8 cellular contexts compared by ENCODE assay signal in the genomic region with DNA sequence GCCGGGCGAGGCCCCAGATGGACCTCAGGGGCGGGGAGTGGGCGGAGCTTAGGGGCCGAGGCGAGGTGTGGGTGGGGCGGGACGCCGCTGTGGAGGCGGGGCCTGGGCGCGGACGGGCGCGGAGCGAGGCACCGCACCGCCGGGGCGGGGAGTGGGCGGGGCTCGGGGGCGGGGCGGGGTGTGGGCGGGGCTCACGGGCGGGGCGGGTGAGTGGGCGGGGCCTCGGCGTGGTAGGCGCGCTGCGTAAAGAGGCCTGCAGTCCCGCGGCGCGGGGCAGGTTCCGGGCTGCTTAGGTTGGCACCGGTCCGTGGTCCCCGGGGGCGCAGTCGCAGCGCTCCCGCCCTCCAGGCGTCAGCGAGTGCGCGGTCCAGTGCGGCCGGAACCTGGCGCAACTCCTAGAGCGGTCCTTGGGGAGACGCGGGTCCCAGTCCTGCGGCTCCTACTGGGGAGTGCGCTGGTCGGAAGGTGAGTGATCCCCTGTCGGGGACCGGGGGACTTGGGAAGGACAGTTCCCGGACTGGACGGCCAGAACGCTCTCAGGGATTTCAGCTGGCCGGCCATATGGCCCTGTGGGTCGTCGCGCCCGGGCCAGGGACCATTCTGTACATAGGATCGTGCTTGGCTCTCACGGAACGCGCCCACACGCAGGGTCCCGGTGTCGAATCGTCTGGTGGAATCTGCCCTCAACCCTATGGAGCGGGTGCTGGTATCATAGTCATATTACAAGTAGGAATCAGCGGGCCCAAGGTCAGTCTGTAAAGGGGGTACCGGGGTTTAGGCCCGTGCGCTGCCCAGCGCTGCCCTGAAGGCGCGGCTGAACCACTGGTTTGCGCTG. TPM values are rescaled to one million over a fixed set of nuclear protein-coding genes. Genes with fewer than 3 reads are reported as not detected.
A peak's percentile ranks its signal among the peaks of the same experiment; 100 is the strongest.
DNase-seq lines count a peak whose midpoint lies in the region; ATAC-seq and TF ChIP-seq lines count a peak whose summit lies in the region.

A gene with protein sequence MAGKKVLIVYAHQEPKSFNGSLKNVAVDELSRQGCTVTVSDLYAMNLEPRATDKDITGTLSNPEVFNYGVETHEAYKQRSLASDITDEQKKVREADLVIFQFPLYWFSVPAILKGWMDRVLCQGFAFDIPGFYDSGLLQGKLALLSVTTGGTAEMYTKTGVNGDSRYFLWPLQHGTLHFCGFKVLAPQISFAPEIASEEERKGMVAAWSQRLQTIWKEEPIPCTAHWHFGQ (plus strand): TSS at position 274 of the 835 bp plus-strand sequence. CDS start 6,659 bp downstream, outside the sequence.

- peak within 1 kb of the TSS; percentile 67 for H3K27ac ChIP-seq in VCaP
- H3K27ac ChIP-seq in breast epithelium, result peak within 1 kb of the TSS; percentile 88 to 95
- peak within 1 kb of the TSS in 20 of 21 experiments; percentile 65 to 94 (median 84) for H3K27ac ChIP-seq in skin epidermis

- no peaks in the 10 kb centered on the region for H3K27me3 ChIP-seq in breast epithelium

- H3K9me3 ChIP-seq in breast epithelium, result no peaks in the 10 kb centered on the region

- TF ChIP-seq POLR2A in breast epithelium (IDR thresholded peaks at IDR 0.05), result peak; percentile 77

- H3K36me3 ChIP-seq in breast epithelium, result no peaks in the 10 kb centered on the region

- intact Hi-C loops in breast epithelium (cut with DNase I; ENCODE audit: low total_unique reads), result loop anchor here (10.0 kb wide), 2 partner anchors 245 to 885 kb away; no protein-coding TSS in a partner anchor

- H3K4me3 ChIP-seq in breast epithelium (peak within 1 kb of the TSS; percentile 76 to 99 (median 88)), skin epidermis (peak within 1 kb of the TSS; percentile 58 to 86 (median 83))

- peak; percentile 71 for ATAC-seq in HG02973 (IDR thresholded peaks at IDR 0.05; ENCODE audit: unreplicated experiment)

- DNase-seq in NCI-H345 (lab: John Stamatoyannopoulos, UW) (peak; percentile 63), NCI-H345 treated with DMSO at 0.1 percent for 48 hours (lab: John Stamatoyannopoulos, UW; ENCODE audit: unreplicated experiment) (no peak), NCI-H2081 treated with DMSO at 0.1 percent for 48 hours (lab: John Stamatoyannopoulos, UW) (peak; percentile 32), breast epithelium (ENCODE audit: low spot score in 2 of 2) (peak; percentile 87), iPS-NIHi11 (ENCODE audit: low spot score) (peak; percentile 99)

- no peak for TF ChIP-seq CTCF in VCaP (conservative IDR thresholded peaks at IDR 0.05)
- peak in 1 of 3 donors; percentile 21 for TF ChIP-seq CTCF in breast epithelium (IDR thresholded peaks at IDR 0.05)

- H3K4me1 ChIP-seq in breast epithelium, result no peaks in the 10 kb centered on the region

RNA-seq across cellular contexts. Expression of the gene that starts here (rescaled TPM):
- 10 to 100 TPM; 23.6 to 64.6 (median 24.9) TPM for total RNA-seq in breast epithelium
